26 cellular contexts compared by ENCODE assay signal in genomic region chr1:59058681-59059441, GRCh38.
DNase-seq lines count a peak whose midpoint lies in the region; ATAC-seq, FAIRE-seq and TF ChIP-seq lines count a peak whose summit lies in the region.
"Had no signal": no experiment of that assay in that cellular context is flagged by ENCODE, and none has a peak within 500 bp of the region (broad histone marks: within the 10 kb centered on the region; RNA-seq: fewer than 3 reads in every experiment).

No MANE protein-coding gene starts in this region.

- H3K9me3 Mint-ChIP-seq in endodermal cell, result no peaks in the 10 kb centered on the region
- H3K9me3 Mint-ChIP-seq: activated T-helper 2 cell treated with anti-CD3 and anti-CD28 coated beads, Interferon-gamma antibody, Interleukin-2, Interleukin-4, amounts not matched to agents 10 μg/mL and 5 μg/mL and 100 μg/mL, durations not matched to agents 14 hours and 24 hours and 36 hours had no signal

- H3K36me3 ChIP-seq in HCT116 (ENCODE audit: control insufficient read depth in 1 of 2, insufficient read depth in 2 of 2, low read length in 2 of 2) (no peaks in the 10 kb centered on the region), mucosa of descending colon (ENCODE audit: low read depth) (no peaks in the 10 kb centered on the region), suprapubic skin (no peaks in the 10 kb centered on the region), HepG2 (replicated peaks in 1 of 2; ENCODE audit: control insufficient read depth in 1 of 2, insufficient read depth in 2 of 2, low read length in 2 of 2) (no peaks in the 10 kb centered on the region), endodermal cell (ENCODE audit: control insufficient read depth, insufficient read depth, low read length) (no peaks in the 10 kb centered on the region)
- H3K36me3 ChIP-seq: ascending aorta, right atrium auricular region, thoracic aorta had no signal

- TF ChIP-seq POLR2A in HCT116 (IDR thresholded peaks at IDR 0.05; ENCODE audit: borderline replicate concordance, extremely low read depth, insufficient read depth, insufficient read length) (no peak), suprapubic skin (IDR thresholded peaks at IDR 0.05) (no peak), HepG2 (IDR thresholded peaks at IDR 0.05; ENCODE audit: insufficient read depth in 1 of 2, low read depth in 2 of 2, low read length in 2 of 2) (no peak)

- BruUV-seq in HCT116 (replicated peaks; lab: Mats Ljungman, UMichigan), result no TSS peak
- BruUV-seq in HepG2 (replicated peaks; lab: Mats Ljungman, UMichigan), result no TSS peak

- POLR2A ChIA-PET in HCT116 (lab: Charles Lee), result no interaction called here
- POLR2A ChIA-PET in HepG2 (lab: Yijun Ruan, JAX), result no interaction called here

- H3K27me3 ChIP-seq in HCT116 (ENCODE audit: insufficient read depth, low read length) (no peaks in the 10 kb centered on the region), suprapubic skin (no peaks in the 10 kb centered on the region), HepG2 (ENCODE audit: control insufficient read depth in 1 of 2, insufficient read depth in 2 of 2, low read length in 2 of 2) (peaks cover 5 to 36% of the 10 kb centered on the region in 2 experiments), endodermal cell (ENCODE audit: control insufficient read depth, insufficient read depth, low read length, poor library complexity, severe bottlenecking) (no peaks in the 10 kb centered on the region)
- H3K27me3 ChIP-seq: ascending aorta, right atrium auricular region had no signal

- 85% methylated on average over 5 of the region's 5 CpGs for WGBS in suprapubic skin
- 11% methylated on average over 4 of the region's 5 CpGs for WGBS in HepG2 (ENCODE audit: low lambda C conversion rate)
- WGBS in endodermal cell (ENCODE audit: insufficient coverage in 1 of 2, insufficient read length in 1 of 2), 2 experiments, result 81 to 85% methylated on average over 4 to 5 of the region's 5 CpGs

- H3K36me3 Mint-ChIP-seq in endodermal cell (ENCODE audit: low read depth), result no peaks in the 10 kb centered on the region

- no peak for FAIRE-seq in HepG2 (lab: Jason Lieb, UNC)

- H3K4me3 ChIP-seq in HCT116 (replicated peaks in 1 of 2; ENCODE audit: low read depth in 1 of 2, low read length in 2 of 2) (no peak overlapping the region), mucosa of descending colon (no peak overlapping the region), suprapubic skin (no peak overlapping the region), HepG2 (replicated peaks in 1 of 3; ENCODE audit: insufficient read depth in 1 of 3, low read depth in 2 of 3, low read length in 3 of 3) (no peak overlapping the region), endodermal cell (ENCODE audit: low read length) (no peak overlapping the region)
- H3K4me3 ChIP-seq: ascending aorta, right atrium auricular region, thoracic aorta had no signal

- H3K27me3 Mint-ChIP-seq in endodermal cell (ENCODE audit: insufficient read depth), result peaks cover 2% of the 10 kb centered on the region
- H3K27me3 Mint-ChIP-seq: activated naive CD8-positive, alpha-beta T cell; stimulated activated naive B cell treated with anti-CD40 and anti-IgM and Interleukin-4, amounts not matched to agents 10 μg/mL and 1 μg/mL and 100 μg/mL, for 72 hours had no signal

- TF ChIP-seq EP300 in suprapubic skin (IDR thresholded peaks at IDR 0.05) (no peak), HepG2 (IDR thresholded peaks at IDR 0.05; ENCODE audit: low read depth in 2 of 2, low read length in 2 of 2) (no peak), HepG2 (CRISPR knock-in tag; IDR thresholded peaks at IDR 0.05; ENCODE audit: borderline replicate concordance) (no peak)

- H3K4me3 Mint-ChIP-seq in endodermal cell, result no peak overlapping the region
- H3K4me3 Mint-ChIP-seq: activated naive CD8-positive, alpha-beta T cell; stimulated activated naive B cell treated with anti-CD40 and anti-IgM and Interleukin-4, amounts not matched to agents 10 μg/mL and 1 μg/mL and 100 μg/mL, for 72 hours had no signal

- peaks cover 38% of the 10 kb centered on the region for H3K4me1 Mint-ChIP-seq in endodermal cell

- H3K79me2 ChIP-seq in HCT116 (ENCODE audit: insufficient read depth, low read length) (no peaks in the 10 kb centered on the region), HepG2 (ENCODE audit: insufficient read depth, low read length) (no peaks in the 10 kb centered on the region)

- H3K9me2 ChIP-seq in HCT116 (ENCODE audit: insufficient read depth), result no peaks in the 10 kb centered on the region

- in situ Hi-C loops in HepG2 (cut with HindIII; ENCODE audit: extremely low pct_ligation_motif_present, low pct_unique_long_range_greater_than_20kb), result loop anchor here (10.0 kb wide), 1 partner anchor 274 kb away; the partner anchor contains the start of gene JUN

- no peak for TF ChIP-seq CTCF in HCT116 (IDR thresholded peaks at IDR 0.05 in 2 of 3, conservative IDR thresholded peaks at IDR 0.05 in 1 of 3; ENCODE audit: borderline replicate concordance in 1 of 3, insufficient read depth in 1 of 3, low read depth in 2 of 3, low read length in 2 of 3)
- TF ChIP-seq CTCF in mucosa of descending colon (IDR thresholded peaks at IDR 0.05), result no peak
- no peak for TF ChIP-seq CTCF in suprapubic skin (IDR thresholded peaks at IDR 0.05)
- TF ChIP-seq CTCF in HepG2 (CRISPR knock-in tag; IDR thresholded peaks at IDR 0.05), result no peak
- no peak for TF ChIP-seq CTCF in endodermal cell (conservative IDR thresholded peaks at IDR 0.05)

- peaks cover 0 to 7% of the 10 kb centered on the region in 2 experiments; a peak in 2 of 4 replicates for H3K4me1 ChIP-seq in HCT116 (ENCODE audit: control insufficient read depth in 1 of 2, insufficient read depth in 2 of 2, low read length in 2 of 2)
- peaks cover 4% of the 10 kb centered on the region for H3K4me1 ChIP-seq in mucosa of descending colon (ENCODE audit: low read depth)
- H3K4me1 ChIP-seq in suprapubic skin, result peaks cover 40% of the 10 kb centered on the region
- H3K4me1 ChIP-seq in HepG2 (ENCODE audit: insufficient read depth, low read length), result peaks cover 23% of the 10 kb centered on the region
- peaks cover 6% of the 10 kb centered on the region for H3K4me1 ChIP-seq in endodermal cell (ENCODE audit: control insufficient read depth, insufficient read depth, low read length)

- H3K9ac ChIP-seq in HCT116 (ENCODE audit: low read length) (no peak overlapping the region), HepG2 (ENCODE audit: insufficient read depth, low read depth, low read length) (no peak overlapping the region), endodermal cell (ENCODE audit: extremely low read depth, low read length, poor library complexity, severe bottlenecking) (no peak overlapping the region)

- H3K27ac ChIP-seq in HCT116 (ENCODE audit: low read depth, low read length) (no peak overlapping the region), suprapubic skin (peak overlapping the region; percentile 86), HepG2 (ENCODE audit: extremely low read length, insufficient read depth, low read length) (no peak overlapping the region), endodermal cell (ENCODE audit: low read depth, low read length) (no peak overlapping the region)

- RAD21 ChIA-PET in HCT116 (lab: Charles Lee; ENCODE audit: low non-redundant PET in 1 of 2, low total read pairs in 2 of 2, uncharacterized antibody in 2 of 2, unreplicated experiment in 2 of 2), result no interaction called here

- H4K20me1 ChIP-seq in HCT116 (ENCODE audit: insufficient read depth) (no peaks in the 10 kb centered on the region), HepG2 (ENCODE audit: insufficient read depth, low read length) (no peaks in the 10 kb centered on the region)

- CTCF ChIA-PET in HCT116 (lab: Charles Lee), result no interaction called here
- CTCF ChIA-PET in HepG2 (lab: Yijun Ruan, JAX; ENCODE audit: low intra/inter-chr PET ratio, low total read pairs), result no interaction called here

- no peak for DNase-seq in HCT116 (ENCODE audit: low read depth, low spot score)
- DNase-seq in cerebellar cortex (ENCODE audit: low spot score), result peak; percentile 2
- DNase-seq in mucosa of descending colon, result no peak
- DNase-seq in suprapubic skin (ENCODE audit: low spot score in 2 of 2), result no peak
- no peak for DNase-seq in HepG2 (ENCODE audit: low spot score)
- no peak for DNase-seq in endodermal cell
- DNase-seq: activated CD4-positive, alpha-beta T cell treated with anti-CD3 and anti-CD28 coated beads, Interleukin-2, amount 50 U/mL, for 4 hours; activated CD4-positive, CD25-positive, alpha-beta regulatory T cell; activated CD8-positive, alpha-beta memory T cell treated with anti-CD3 and anti-CD28 coated beads, Interleukin-2, amount 50 U/mL, for 48 hours; GDM1; H7; KG1; left ventricle myocardium superior; NCI-H1417; NCI-H2081; NCI-H226; stimulated activated CD4-positive, alpha-beta T cell treated with anti-CD3 and anti-CD28 coated beads, Interleukin-12 subunit alpha, Interleukin-12 subunit beta, amount 100 ng/mL, for 4 hours; stimulated activated CD4-positive, alpha-beta T cell treated with anti-CD3 and anti-CD28 coated beads, Interleukin-4, amount 100 ng/mL, for 24 hours; stimulated activated naive B cell treated with anti-CD40 and anti-IgM and Interleukin-4, amounts not matched to agents 10 μg/mL and 1 μg/mL and 100 μg/mL, for 72 hours; T-helper 1 cell had no signal

- intact Hi-C loops in HCT116 (cut with micrococcal nuclease) (no loop called here), mucosa of descending colon (cut with DNase I, micrococcal nuclease) (no loop called here), HepG2 (cut with micrococcal nuclease; ENCODE audit: unreplicated experiment) (loop anchor here (10.0 kb wide), 1 partner anchor 154 kb away; no protein-coding TSS in a partner anchor)

- H2AFZ ChIP-seq in HCT116 (ENCODE audit: low read depth, low read length, poor library complexity, severe bottlenecking) (no peak overlapping the region), HepG2 (ENCODE audit: low read length) (no peak overlapping the region)

- no peak for TF ChIP-seq RAD21 in HCT116 (IDR thresholded peaks at IDR 0.05; ENCODE audit: low read depth)
- no peak for TF ChIP-seq RAD21 in HepG2 (CRISPR knock-in tag; IDR thresholded peaks at IDR 0.05)

- H3K9me3 ChIP-seq in HCT116 (ENCODE audit: control insufficient read depth in 1 of 2, insufficient read depth in 1 of 2, low read depth in 1 of 2, low read length in 2 of 2) (no peaks in the 10 kb centered on the region), mucosa of descending colon (no peaks in the 10 kb centered on the region), suprapubic skin (no peaks in the 10 kb centered on the region), HepG2 (ENCODE audit: low read length) (no peaks in the 10 kb centered on the region), endodermal cell (ENCODE audit: control insufficient read depth, low read length) (no peaks in the 10 kb centered on the region)
- H3K9me3 ChIP-seq: ascending aorta, right atrium auricular region, thoracic aorta had no signal

- H3K27ac Mint-ChIP-seq in endodermal cell, result no peak overlapping the region
- H3K27ac Mint-ChIP-seq: activated naive CD8-positive, alpha-beta T cell; activated T-helper 2 cell treated with anti-CD3 and anti-CD28 coated beads, Interferon-gamma antibody, Interleukin-2, Interleukin-4, amounts not matched to agents 10 μg/mL and 5 μg/mL and 100 μg/mL, durations not matched to agents 14 hours and 24 hours and 36 hours; stimulated activated naive B cell treated with anti-CD40 and anti-IgM and Interleukin-4, amounts not matched to agents 10 μg/mL and 1 μg/mL and 100 μg/mL, for 72 hours had no signal

- H3K4me2 ChIP-seq in HCT116 (ENCODE audit: low read length) (no peak overlapping the region), HepG2 (ENCODE audit: low read depth, low read length) (no peak overlapping the region)

- ATAC-seq in HCT116 (0 out of 2 replicates have a peak, but pooled peaks have one; percentile 10), mucosa of descending colon (peak; percentile 16), HepG2 (no peak), GM18502 (IDR thresholded peaks at IDR 0.05; ENCODE audit: poor library complexity, unreplicated experiment) (no peak)
- ATAC-seq: left ventricle myocardium superior; stimulated activated naive B cell treated with anti-CD40 and anti-IgM and Interleukin-4, amounts not matched to agents 10 μg/mL and 1 μg/mL and 100 μg/mL, for 72 hours had no signal

Comparison
In these comparisons a context has a peak if more than half of its experiments do, and no peak if none do; other contexts are left out.
1. ATAC-seq: peak in HCT116 (single experiment) and mucosa of descending colon (single experiment); none in HepG2 (single experiment) and GM18502 (single experiment).